ENCODE assay signal across 10 cellular contexts in genomic region chr11:62879150-62879549, GRCh38. TPM values are rescaled to one million over a fixed set of nuclear protein-coding genes. Genes with fewer than 3 reads are reported as not detected.
DNase-seq lines count a peak whose midpoint lies in the region; ATAC-seq and TF ChIP-seq lines count a peak whose summit lies in the region.
"Had no signal": no experiment of that assay in that cellular context is flagged by ENCODE, and none has a peak within 500 bp of the region (broad histone marks: within the 10 kb centered on the region; RNA-seq: fewer than 3 reads in every experiment).

No MANE protein-coding gene starts in this region.

- H3K4me2 ChIP-seq in neuronal stem cell (ENCODE audit: insufficient read depth, low read length, poor library complexity, severe bottlenecking), result no peak overlapping the region
- H3K4me2 ChIP-seq: KMS-11 had no signal

- no peak overlapping the region for H3K4me3 ChIP-seq in A673 (ENCODE audit: low read depth, low read length, poor library complexity, severe bottlenecking)
- 0 out of 2 replicates have a peak overlapping the region, but pooled peaks have one; percentile 81 for H3K4me3 ChIP-seq in HUES64 (ENCODE audit: low read length)
- no peak overlapping the region for H3K4me3 ChIP-seq in neuronal stem cell (ENCODE audit: low read length in 2 of 2)

- H3K4ac ChIP-seq in neuronal stem cell (ENCODE audit: low read length), result no peak overlapping the region

- in situ Hi-C loops in ACHN (cut with HindIII; ENCODE audit: low pct_ligation_motif_present, low pct_unique_long_range_greater_than_20kb, low sequenced_read_pairs), result no loop called here

- BruUV-seq in A673 (replicated peaks; lab: Mats Ljungman, UMichigan), result no TSS peak

- H3K27ac ChIP-seq in A673 (ENCODE audit: low read depth, low read length, poor library complexity, severe bottlenecking), result peak overlapping the region; percentile 98
- peak overlapping the region; percentile 100; the same call in 1 of the 2 replicates for H3K27ac ChIP-seq in HUES64 (ENCODE audit: low read depth, low read length)
- H3K27ac ChIP-seq in cingulate gyrus (ENCODE audit: low read depth, low read length), result peak overlapping the region; percentile 99
- no peak overlapping the region for H3K27ac ChIP-seq in neuronal stem cell (replicated peaks; ENCODE audit: low read length)

- intact Hi-C loops in A673 (cut with micrococcal nuclease; ENCODE audit: unreplicated experiment), result no loop called here

- 97% methylated on average over 3 of the region's 4 CpGs for WGBS in HUES64
- WGBS in neuronal stem cell (ENCODE audit: extremely low coverage in 2 of 2, insufficient read length in 2 of 2, insufficient replicate concordance in 1 of 2), 2 donors, result no CpG with 5 or more reads among the region's 4 CpGs

- no peak for DNase-seq in A673 (ENCODE audit: low spot score)
- no peak for DNase-seq in neuronal stem cell (ENCODE audit: low spot score)
- no peak for DNase-seq in DMS79 treated with DMSO at 0.1 percent for 48 hours (lab: John Stamatoyannopoulos, UW)
- DNase-seq in NCI-H82 (lab: John Stamatoyannopoulos, UW), result no peak
- no peak for DNase-seq in ACHN
- DNase-seq: COR-L47 had no signal

- H4K8ac ChIP-seq in neuronal stem cell (ENCODE audit: low read depth, low read length), result no peak overlapping the region

- ATAC-seq in GM18511 (IDR thresholded peaks at IDR 0.05; ENCODE audit: unreplicated experiment), result no peak

- no peak overlapping the region for H2BK15ac ChIP-seq in neuronal stem cell (ENCODE audit: low read length)

- H2BK12ac ChIP-seq in neuronal stem cell (ENCODE audit: low read length), result no peak overlapping the region

- no peak overlapping the region for H3K14ac ChIP-seq in neuronal stem cell (ENCODE audit: low read length)

- CTCF ChIA-PET in A673 (lab: Charles Lee), result no interaction called here

- peaks cover 9% of the 10 kb centered on the region for H3K79me1 ChIP-seq in neuronal stem cell (ENCODE audit: low read depth, low read length)

- no peak overlapping the region for H2AK5ac ChIP-seq in neuronal stem cell (ENCODE audit: low read depth, low read length)

- H2AFZ ChIP-seq in neuronal stem cell (ENCODE audit: low read length), result no peak overlapping the region

- H2BK120ac ChIP-seq in neuronal stem cell (ENCODE audit: low read depth, low read length), result no peak overlapping the region

- H2BK5ac ChIP-seq in neuronal stem cell (ENCODE audit: low read length), result no peak overlapping the region

- no peak overlapping the region for H4K91ac ChIP-seq in neuronal stem cell (ENCODE audit: low read depth, low read length, poor library complexity)

- peaks cover 38% of the 10 kb centered on the region for H3K36me3 ChIP-seq in A673 (ENCODE audit: insufficient read depth, low read length, poor library complexity, severe bottlenecking)
- H3K36me3 ChIP-seq in HUES64 (ENCODE audit: insufficient read depth, low read length), result peaks cover 76% of the 10 kb centered on the region
- H3K36me3 ChIP-seq in neuronal stem cell (replicated peaks in 1 of 2; ENCODE audit: control insufficient read depth in 2 of 2, insufficient read depth in 2 of 2, low read length in 2 of 2), result peaks cover 31 to 82% of the 10 kb centered on the region in 2 donors

- POLR2A ChIA-PET in A673 (lab: Charles Lee; ENCODE audit: low non-redundant PET), result no interaction called here

- H3K4me1 ChIP-seq in A673 (ENCODE audit: insufficient read depth, low read length, poor library complexity, severe bottlenecking) (peaks cover 29% of the 10 kb centered on the region), HUES64 (ENCODE audit: insufficient read depth, low read length) (peaks cover 26% of the 10 kb centered on the region), neuronal stem cell (ENCODE audit: control insufficient read depth in 2 of 2, insufficient read depth in 1 of 2, low read depth in 1 of 2, low read length in 2 of 2) (peaks cover 16 to 26% of the 10 kb centered on the region in 2 donors)

- H3K9me3 ChIP-seq in A673 (ENCODE audit: low read depth, low read length, poor library complexity, severe bottlenecking) (no peaks in the 10 kb centered on the region), HUES64 (ENCODE audit: insufficient read depth, low read depth, low read length) (no peaks in the 10 kb centered on the region), neuronal stem cell (replicated peaks in 1 of 2; ENCODE audit: control insufficient read depth in 2 of 2, insufficient read depth in 1 of 2, low read depth in 1 of 2, low read length in 2 of 2) (no peaks in the 10 kb centered on the region)

- TF ChIP-seq CTCF in A673 (conservative IDR thresholded peaks at IDR 0.05; ENCODE audit: low read depth, low read length), result no peak

- H3K18ac ChIP-seq in neuronal stem cell (ENCODE audit: low read length), result no peak overlapping the region

- H3K27me3 ChIP-seq in A673 (replicated peaks; ENCODE audit: insufficient read depth, low read depth, low read length, poor library complexity), result no peaks in the 10 kb centered on the region
- no peaks in the 10 kb centered on the region for H3K27me3 ChIP-seq in HUES64 (ENCODE audit: insufficient read depth, low read length)
- no peaks in the 10 kb centered on the region for H3K27me3 ChIP-seq in neuronal stem cell (ENCODE audit: control insufficient read depth in 3 of 3, insufficient read depth in 3 of 3, low read depth in 1 of 3, low read length in 3 of 3)

- no peak overlapping the region for H3K9ac ChIP-seq in HUES64 (ENCODE audit: low read depth, low read length)
- peak overlapping the region; percentile 17 for H3K9ac ChIP-seq in neuronal stem cell (ENCODE audit: low read depth, low read length, poor library complexity)
- H3K9ac ChIP-seq: KMS-11 had no signal

- H3K23ac ChIP-seq in neuronal stem cell (ENCODE audit: low read depth, low read length, poor library complexity), result no peak overlapping the region

RNA-seq across cellular contexts. Expression of gene SLC3A2, which starts 1.5 kb away (rescaled TPM):
- total RNA-seq in A673 (2021), result 480 and 511 TPM in 2 replicates
- 192 TPM for polyA plus RNA-seq in HUES64 (2013, experiment 1 of 2)
- 181 TPM for polyA plus RNA-seq in HUES64 (2013, experiment 2 of 2)
- polyA plus RNA-seq in neuronal stem cell (2013, experiment 1 of 2), result 54.5 TPM
- 51.5 TPM for polyA plus RNA-seq in neuronal stem cell (2013, experiment 2 of 2)

RNA-seq across cellular contexts. Expression of gene WDR74, which starts 39.8 kb away (rescaled TPM):
- 147 and 155 TPM in 2 replicates for total RNA-seq in A673 (2021)
- 228 TPM for polyA plus RNA-seq in HUES64 (2013, experiment 1 of 2)
- 286 TPM for polyA plus RNA-seq in HUES64 (2013, experiment 2 of 2)
- polyA plus RNA-seq in neuronal stem cell (2013, experiment 1 of 2), result 31.6 TPM
- polyA plus RNA-seq in neuronal stem cell (2013, experiment 2 of 2), result 30.7 TPM

RNA-seq across cellular contexts. Expression of gene CHRM1, which starts 42.0 kb away (rescaled TPM):
- total RNA-seq in A673 (2021), result 0.17 and 0.41 TPM in 2 replicates
- polyA plus RNA-seq in HUES64 (2013, experiment 1 of 2), result 0.05 TPM
- not detected for polyA plus RNA-seq in HUES64 (2013, experiment 2 of 2)
- not detected for polyA plus RNA-seq in neuronal stem cell (2013, experiment 1 of 2)
- polyA plus RNA-seq in neuronal stem cell (2013, experiment 2 of 2), result not detected

RNA-seq across cellular contexts. Expression of gene TEX54, which starts 46.5 kb away (rescaled TPM):
- total RNA-seq in A673 (2021), result 0.77 TPM in 1 of 2 replicates, not detected in the other
- polyA plus RNA-seq in HUES64 (2013, experiment 1 of 2), result not detected
- not detected for polyA plus RNA-seq in HUES64 (2013, experiment 2 of 2)
- not detected for polyA plus RNA-seq in neuronal stem cell (2013, experiment 1 of 2)
- polyA plus RNA-seq in neuronal stem cell (2013, experiment 2 of 2), result 0.11 TPM

RNA-seq across cellular contexts. Expression of gene STX5, which starts 47.3 kb away (rescaled TPM):
- total RNA-seq in A673 (2021), result 29.2 and 38.1 TPM in 2 replicates
- polyA plus RNA-seq in HUES64 (2013, experiment 1 of 2), result 18.5 TPM
- 23.5 TPM for polyA plus RNA-seq in HUES64 (2013, experiment 2 of 2)
- polyA plus RNA-seq in neuronal stem cell (2013, experiment 1 of 2), result 30.8 TPM
- polyA plus RNA-seq in neuronal stem cell (2013, experiment 2 of 2), result 30.7 TPM
